Comparison of ENCODE assay signal across 2 cellular contexts in the genomic region with DNA sequence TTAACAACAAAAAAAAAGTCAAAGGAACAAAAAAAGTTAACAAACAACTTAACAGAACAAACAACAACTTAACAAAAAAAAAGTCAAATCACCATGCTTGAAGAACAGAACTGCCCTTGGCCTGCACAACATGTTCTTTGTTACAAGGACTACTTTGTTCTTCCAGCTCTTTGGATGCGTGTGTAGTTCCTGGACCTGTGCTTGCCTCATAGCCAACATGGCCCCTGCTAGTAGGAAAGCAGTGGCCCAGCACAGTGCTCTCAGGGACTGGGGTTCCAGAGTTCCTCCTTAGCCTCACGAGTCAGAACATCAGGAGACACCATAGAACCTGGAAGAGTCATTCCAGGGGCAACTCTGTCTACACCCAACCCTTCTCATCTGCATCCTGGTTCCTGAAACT.
TF ChIP-seq lines count a peak whose summit lies in the region.

No MANE protein-coding gene starts in this region.

TF ChIP-seq in H1, 55 proteins besides CTCF, POLR2A, EP300 and RAD21:
- no peak for TF ChIP-seq HDAC6 (IDR thresholded peaks at IDR 0.05; ENCODE audit: low read depth, low read length)
- TF ChIP-seq RFX5 (IDR thresholded peaks at IDR 0.05; ENCODE audit: borderline replicate concordance, low read depth, low read length), result no peak
- TF ChIP-seq RBBP5 (IDR thresholded peaks at IDR 0.05; ENCODE audit: borderline replicate concordance, low read depth, low read length), result no peak
- no peak for TF ChIP-seq SAP30 (IDR thresholded peaks at IDR 0.05; ENCODE audit: insufficient read depth, insufficient replicate concordance, low read length)
- no peak for TF ChIP-seq SIN3A (conservative IDR thresholded peaks at IDR 0.05 in 1 of 2, IDR thresholded peaks at IDR 0.05 in 1 of 2; ENCODE audit: low read depth in 1 of 2, low read length in 2 of 2)
- no peak for TF ChIP-seq CHD7 (IDR thresholded peaks at IDR 0.05; ENCODE audit: insufficient replicate concordance, low read length)
- TF ChIP-seq KDM4A (IDR thresholded peaks at IDR 0.05; ENCODE audit: low read depth, low read length, severe bottlenecking), result no peak
- no peak for TF ChIP-seq BCL11A (IDR thresholded peaks at IDR 0.05; ENCODE audit: low read depth in 2 of 2, low read length in 2 of 2)
- no peak for TF ChIP-seq JUND (IDR thresholded peaks at IDR 0.05; ENCODE audit: low read length)
- TF ChIP-seq SP4 (IDR thresholded peaks at IDR 0.05; ENCODE audit: low read length), result no peak
- no peak for TF ChIP-seq TAF7 (optimal IDR thresholded peaks at IDR 0.05; ENCODE audit: borderline replicate concordance, low read depth, low read length)
- no peak for TF ChIP-seq CBX5 (IDR thresholded peaks at IDR 0.05; ENCODE audit: low read depth, low read length)
- no peak for TF ChIP-seq KDM1A (IDR thresholded peaks at IDR 0.05; ENCODE audit: borderline replicate concordance, low read length)
- TF ChIP-seq ZNF274 (IDR thresholded peaks at IDR 0.05; ENCODE audit: borderline replicate concordance, extremely low read depth, low read length), result no peak
- TF ChIP-seq SP1 (IDR thresholded peaks at IDR 0.05; ENCODE audit: low read depth, low read length), result no peak
- no peak for TF ChIP-seq GABPA (IDR thresholded peaks at IDR 0.05; ENCODE audit: borderline replicate concordance, insufficient read depth, low read length)

TF ChIP-seq in SK-N-SH treated with all-trans-retinoic acid at 6 μM for 48 hours, 23 proteins besides CTCF, POLR2A, EP300 and RAD21:
- TF ChIP-seq POU6F1 (CRISPR knock-in tag; IDR thresholded peaks at IDR 0.05; ENCODE audit: borderline replicate concordance, low read depth) (no peak), ISL1 (CRISPR knock-in tag; IDR thresholded peaks at IDR 0.05) (no peak), SNAI2 (CRISPR knock-in tag; IDR thresholded peaks at IDR 0.05) (no peak), ZNF70 (CRISPR knock-in tag; IDR thresholded peaks at IDR 0.05) (no peak), PPARA (CRISPR knock-in tag; IDR thresholded peaks at IDR 0.05; ENCODE audit: borderline replicate concordance) (no peak), GLIS3 (CRISPR knock-in tag; IDR thresholded peaks at IDR 0.05) (no peak)
- TF ChIP-seq, protein P1, sequence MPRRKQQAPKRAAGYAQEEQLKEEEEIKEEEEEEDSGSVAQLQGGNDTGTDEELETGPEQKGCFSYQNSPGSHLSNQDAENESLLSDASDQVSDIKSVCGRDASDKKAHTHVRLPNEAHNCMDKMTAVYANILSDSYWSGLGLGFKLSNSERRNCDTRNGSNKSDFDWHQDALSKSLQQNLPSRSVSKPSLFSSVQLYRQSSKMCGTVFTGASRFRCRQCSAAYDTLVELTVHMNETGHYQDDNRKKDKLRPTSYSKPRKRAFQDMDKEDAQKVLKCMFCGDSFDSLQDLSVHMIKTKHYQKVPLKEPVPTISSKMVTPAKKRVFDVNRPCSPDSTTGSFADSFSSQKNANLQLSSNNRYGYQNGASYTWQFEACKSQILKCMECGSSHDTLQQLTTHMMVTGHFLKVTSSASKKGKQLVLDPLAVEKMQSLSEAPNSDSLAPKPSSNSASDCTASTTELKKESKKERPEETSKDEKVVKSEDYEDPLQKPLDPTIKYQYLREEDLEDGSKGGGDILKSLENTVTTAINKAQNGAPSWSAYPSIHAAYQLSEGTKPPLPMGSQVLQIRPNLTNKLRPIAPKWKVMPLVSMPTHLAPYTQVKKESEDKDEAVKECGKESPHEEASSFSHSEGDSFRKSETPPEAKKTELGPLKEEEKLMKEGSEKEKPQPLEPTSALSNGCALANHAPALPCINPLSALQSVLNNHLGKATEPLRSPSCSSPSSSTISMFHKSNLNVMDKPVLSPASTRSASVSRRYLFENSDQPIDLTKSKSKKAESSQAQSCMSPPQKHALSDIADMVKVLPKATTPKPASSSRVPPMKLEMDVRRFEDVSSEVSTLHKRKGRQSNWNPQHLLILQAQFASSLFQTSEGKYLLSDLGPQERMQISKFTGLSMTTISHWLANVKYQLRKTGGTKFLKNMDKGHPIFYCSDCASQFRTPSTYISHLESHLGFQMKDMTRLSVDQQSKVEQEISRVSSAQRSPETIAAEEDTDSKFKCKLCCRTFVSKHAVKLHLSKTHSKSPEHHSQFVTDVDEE (CRISPR knock-in tag; IDR thresholded peaks at IDR 0.05), result no peak
